In genomic region chr16:977096-977701, GRCh38 we compare ENCODE assay signal across 19 cellular contexts. TPM values are rescaled to one million over a fixed set of nuclear protein-coding genes. Genes with fewer than 3 reads are reported as not detected.
DNase-seq lines count a peak whose midpoint lies in the region; ATAC-seq lines count a peak whose summit lies in the region.
"Had no signal": no experiment of that assay in that cellular context is flagged by ENCODE, and none has a peak within 500 bp of the region (broad histone marks: within the 10 kb centered on the region; RNA-seq: fewer than 3 reads in every experiment).

No MANE protein-coding gene starts in this region.

- DNase-seq in right cardiac atrium (peak; percentile 53 to 83 (median 73)), cardiac septum (ENCODE audit: low spot score) (no peak), hippocampal formation (lab: John Stamatoyannopoulos, UW) (peak; percentile 65 to 86), posterior vena cava (ENCODE audit: low spot score) (peak; percentile 83), NCI-H1694 (lab: John Stamatoyannopoulos, UW) (no peak), T-cell (no peak)
- no peak for DNase-seq in activated naive CD4-positive, alpha-beta T cell treated with anti-CD3 and anti-CD28 coated beads for 36 hours
- DNase-seq: activated CD4-positive, alpha-beta T cell treated with anti-CD3 and anti-CD28 coated beads, Interleukin-2, amount 50 U/mL, for 4 hours; activated naive CD8-positive, alpha-beta T cell treated with anti-CD3 and anti-CD28 coated beads, Interleukin-2, amount 50 U/mL, for 24 hours; activated T-cell treated with anti-CD3 and anti-CD28 coated beads, Interleukin-2, amount 50 U/mL, for 48 hours; cortex of kidney; NCI-H187 treated with DMSO at 0.1 percent for 48 hours; NCI-H526; stimulated activated CD4-positive, alpha-beta T cell treated with anti-CD3 and anti-CD28 coated beads, Interleukin-2, amount 100 ng/mL, for 24 hours; transverse colon had no signal

- H3K4me1 Mint-ChIP-seq in activated naive CD4-positive, alpha-beta T cell treated with anti-CD3 and anti-CD28 coated beads for 36 hours (ENCODE audit: low read depth): peaks cover 15% of the 10 kb centered on the region
- H3K4me1 Mint-ChIP-seq in T-cell: peaks cover 10 to 16% (median 15%) of the 10 kb centered on the region in 3 donors

- H3K36me3 Mint-ChIP-seq in activated naive CD4-positive, alpha-beta T cell treated with anti-CD3 and anti-CD28 coated beads for 36 hours (ENCODE audit: low read depth): no peaks in the 10 kb centered on the region
- no peaks in the 10 kb centered on the region for H3K36me3 Mint-ChIP-seq in T-cell

- H3K9me3 Mint-ChIP-seq in activated naive CD4-positive, alpha-beta T cell treated with anti-CD3 and anti-CD28 coated beads for 36 hours: no peaks in the 10 kb centered on the region
- no peaks in the 10 kb centered on the region for H3K9me3 Mint-ChIP-seq in T-cell
- H3K9me3 Mint-ChIP-seq: activated naive CD8-positive, alpha-beta T cell treated with anti-CD3 and anti-CD28 coated beads, Interleukin-2, amount 50 U/mL, for 24 hours; GM23338 had no signal

- H3K27me3 ChIP-seq in right cardiac atrium (ENCODE audit: control insufficient read depth, insufficient read depth): no peaks in the 10 kb centered on the region

- intact Hi-C loops in right cardiac atrium (cut with DNase I) (no loop called here), cardiac septum (cut with DNase I) (no loop called here), posterior vena cava (cut with DNase I) (no loop called here)
- intact Hi-C loops in activated naive CD4-positive, alpha-beta T cell treated with anti-CD3 and anti-CD28 coated beads for 36 hours (cut with micrococcal nuclease): loop anchor here (10.0 kb wide), 1 partner anchor 172 kb away; the partner anchor contains the start of gene GNG13

- no peak overlapping the region for H3K4me3 Mint-ChIP-seq in activated naive CD4-positive, alpha-beta T cell treated with anti-CD3 and anti-CD28 coated beads for 36 hours
- H3K4me3 Mint-ChIP-seq in T-cell: no peak overlapping the region
- H3K4me3 Mint-ChIP-seq: activated naive CD8-positive, alpha-beta T cell treated with anti-CD3 and anti-CD28 coated beads, Interleukin-2, amount 50 U/mL, for 24 hours; GM23338 had no signal

- POLR2A ChIA-PET in T-cell (lab: Charles Lee): no interaction called here

- H3K27ac ChIP-seq in right cardiac atrium (ENCODE audit: low read length): no peak overlapping the region

- H3K4me3 ChIP-seq in right cardiac atrium (ENCODE audit: low read length): no peak overlapping the region
- H3K4me3 ChIP-seq: GM23338, transverse colon had no signal

- peak in 1 of 2 donors; percentile 6 for ATAC-seq in right cardiac atrium
- ATAC-seq in T-cell (replicated peaks in 1 of 4): no peak
- no peak for ATAC-seq in GM18909 (IDR thresholded peaks at IDR 0.05; ENCODE audit: poor library complexity, unreplicated experiment)
- ATAC-seq: activated naive CD8-positive, alpha-beta T cell treated with anti-CD3 and anti-CD28 coated beads, Interleukin-2, amount 50 U/mL, for 24 hours; GM23338 had no signal

- H3K27ac Mint-ChIP-seq in activated naive CD4-positive, alpha-beta T cell treated with anti-CD3 and anti-CD28 coated beads for 36 hours: no peak overlapping the region
- peak overlapping the region in 1 of 2 donors; percentile 34 for H3K27ac Mint-ChIP-seq in T-cell
- H3K27ac Mint-ChIP-seq: GM23338 had no signal

- H3K9me3 ChIP-seq in right cardiac atrium (ENCODE audit: control insufficient read depth, low read length): no peaks in the 10 kb centered on the region
- H3K9me3 ChIP-seq: transverse colon had no signal

- CTCF ChIA-PET in activated naive CD4-positive, alpha-beta T cell treated with anti-CD3 and anti-CD28 coated beads for 36 hours (lab: Charles Lee): no interaction called here
- CTCF ChIA-PET in T-cell (lab: Charles Lee): no interaction called here

- H3K4me1 ChIP-seq in right cardiac atrium (ENCODE audit: control insufficient read depth, insufficient read depth, low read length): no peaks in the 10 kb centered on the region

- 55% methylated on average over 28 of the region's 28 CpGs for WGBS in right cardiac atrium

- no peaks in the 10 kb centered on the region for H3K27me3 Mint-ChIP-seq in activated naive CD4-positive, alpha-beta T cell treated with anti-CD3 and anti-CD28 coated beads for 36 hours (ENCODE audit: low read depth)
- H3K27me3 Mint-ChIP-seq in T-cell: peaks cover 0 to 3% of the 10 kb centered on the region in 2 donors

RNA-seq across cellular contexts. Expression of gene SOX8, which starts 4.4 kb away (rescaled TPM):
- total RNA-seq in right cardiac atrium: 1 to 10 TPM in 3 of 4 donors, under 1 TPM in 1; 0.97 to 2.1 (median 1.9) TPM
- polyA plus RNA-seq in right cardiac atrium: 1.5 TPM
- total RNA-seq in cardiac septum: 1.8 TPM
- under 1 TPM; 0.71 to 0.79 TPM for total RNA-seq in posterior vena cava
- 1 to 10 TPM in 1 of 2 experiments, under 1 TPM in 1; 0.74 to 1.0 TPM for total RNA-seq in activated naive CD4-positive, alpha-beta T cell treated with anti-CD3 and anti-CD28 coated beads for 36 hours
- total RNA-seq in T-cell: 1 to 10 TPM; 4.7 to 5.9 (median 5.1) TPM
- total RNA-seq: epithelial cell of proximal tubule, MCF 10A had no signal

RNA-seq across cellular contexts. Expression of gene LMF1, which starts 6.4 kb away (rescaled TPM):
- total RNA-seq in right cardiac atrium (10 to 100 TPM; 10.6 to 13.3 (median 11.2) TPM), cardiac septum (8.4 TPM), posterior vena cava (10 to 100 TPM; 16.4 to 21.8 TPM), T-cell (10 to 100 TPM; 46.6 to 59.4 (median 51.1) TPM)
- 7.8 TPM for polyA plus RNA-seq in right cardiac atrium
- total RNA-seq in activated naive CD4-positive, alpha-beta T cell treated with anti-CD3 and anti-CD28 coated beads for 36 hours: 10 to 100 TPM; 11.5 to 12.3 TPM

Comparison
In these comparisons a context has a peak if more than half of its experiments do, and no peak if none do; other contexts are left out.
1. DNase-seq: peak in right cardiac atrium (3 of 3), hippocampal formation (2 of 2) and posterior vena cava (single experiment); none in cardiac septum (single experiment), NCI-H1694 (single experiment), activated naive CD4-positive, alpha-beta T cell treated with anti-CD3 and anti-CD28 coated beads for 36 hours (single experiment) and T-cell (0 of 34).